ENCODE assay signal across 13 cellular contexts in genomic region chr4:151184523-151185458, GRCh38.
DNase-seq lines count a peak whose midpoint lies in the region; ATAC-seq, FAIRE-seq and TF ChIP-seq lines count a peak whose summit lies in the region.
"Had no signal": no experiment of that assay in that cellular context is flagged by ENCODE, and none has a peak within 500 bp of the region (broad histone marks: within the 10 kb centered on the region; RNA-seq: fewer than 3 reads in every experiment).

No MANE protein-coding gene starts in this region.

- 79 to 83% methylated on average over 6 of the region's 6 CpGs for WGBS in body of pancreas, 2 donors
- 90% methylated on average over 6 of the region's 6 CpGs for WGBS in HepG2 (ENCODE audit: low lambda C conversion rate)

- H3K9ac ChIP-seq in HUES48 (ENCODE audit: low read depth, low read length) (no peak overlapping the region), HepG2 (ENCODE audit: insufficient read depth, low read depth, low read length) (no peak overlapping the region)

- H3K27me3 Mint-ChIP-seq in T-cell, result peaks cover 5 to 8% of the 10 kb centered on the region in 2 donors

- CTCF ChIA-PET in HepG2 (lab: Yijun Ruan, JAX; ENCODE audit: low intra/inter-chr PET ratio, low total read pairs) (no interaction called here), T-cell (lab: Charles Lee) (no interaction called here)

- H3K9me3 ChIP-seq in HUES48 (ENCODE audit: control insufficient read depth, insufficient read depth, low read length), result no peaks in the 10 kb centered on the region
- H3K9me3 ChIP-seq in body of pancreas, result no peaks in the 10 kb centered on the region
- H3K9me3 ChIP-seq in HepG2 (ENCODE audit: low read length), result no peaks in the 10 kb centered on the region
- H3K9me3 ChIP-seq: HAP-1 had no signal

- no peaks in the 10 kb centered on the region for H4K20me1 ChIP-seq in HepG2 (ENCODE audit: insufficient read depth, low read length)

- no peak overlapping the region for H2AFZ ChIP-seq in HepG2 (ENCODE audit: low read length)

- no peak overlapping the region for H3K27ac Mint-ChIP-seq in T-cell
- H3K27ac Mint-ChIP-seq: activated T-cell treated with anti-CD3 and anti-CD28 coated beads, Interleukin-2, amount 50 U/mL, for 24 hours; stimulated activated effector memory CD8-positive, alpha-beta T cell treated with anti-CD3 and anti-CD28 coated beads, Interleukin-12 subunit alpha, Interleukin-12 subunit beta, amount 100 ng/mL, for 72 hours had no signal

- peaks cover 2 to 3% (median 2%) of the 10 kb centered on the region in 3 donors for H3K9me3 Mint-ChIP-seq in T-cell
- H3K9me3 Mint-ChIP-seq: stimulated activated effector memory CD8-positive, alpha-beta T cell treated with anti-CD3 and anti-CD28 coated beads, Interleukin-12 subunit alpha, Interleukin-12 subunit beta, amount 100 ng/mL, for 72 hours had no signal

- no peak overlapping the region for H3K4me3 Mint-ChIP-seq in T-cell
- H3K4me3 Mint-ChIP-seq: activated T-cell treated with anti-CD3 and anti-CD28 coated beads, Interleukin-2, amount 50 U/mL, for 24 hours; stimulated activated effector memory CD8-positive, alpha-beta T cell treated with anti-CD3 and anti-CD28 coated beads, Interleukin-12 subunit alpha, Interleukin-12 subunit beta, amount 100 ng/mL, for 72 hours had no signal

- POLR2A ChIA-PET in HepG2 (lab: Yijun Ruan, JAX), result no interaction called here
- POLR2A ChIA-PET in T-cell (lab: Charles Lee), result no interaction called here

- H3K36me3 ChIP-seq in HUES48 (ENCODE audit: control insufficient read depth, insufficient read depth, low read length) (no peaks in the 10 kb centered on the region), body of pancreas (replicated peaks in 1 of 2; ENCODE audit: insufficient read depth in 1 of 2, low read depth in 2 of 2) (no peaks in the 10 kb centered on the region), HepG2 (replicated peaks in 1 of 2; ENCODE audit: control insufficient read depth in 1 of 2, insufficient read depth in 2 of 2, low read length in 2 of 2) (peaks cover 13 to 38% of the 10 kb centered on the region in 2 experiments; a peak in 4 of 5 replicates)
- H3K36me3 ChIP-seq: HAP-1 had no signal

- in situ Hi-C loops in HepG2 (cut with HindIII; ENCODE audit: extremely low pct_ligation_motif_present, low pct_unique_long_range_greater_than_20kb), result no loop called here

- H3K79me2 ChIP-seq in HepG2 (ENCODE audit: insufficient read depth, low read length), result peaks cover 3% of the 10 kb centered on the region

- TF ChIP-seq CTCF in body of pancreas (IDR thresholded peaks at IDR 0.05) (no peak), HepG2 (CRISPR knock-in tag; IDR thresholded peaks at IDR 0.05) (no peak)

- H3K27ac ChIP-seq in HUES48 (ENCODE audit: low read depth, low read length) (peak overlapping the region; percentile 52), body of pancreas (no peak overlapping the region), HepG2 (ENCODE audit: extremely low read length, insufficient read depth, low read length) (no peak overlapping the region)

- H3K4me1 ChIP-seq in HUES48 (ENCODE audit: control insufficient read depth, insufficient read depth, low read length) (no peaks in the 10 kb centered on the region), body of pancreas (no peaks in the 10 kb centered on the region), HepG2 (ENCODE audit: insufficient read depth, low read length) (peaks cover 17% of the 10 kb centered on the region)
- H3K4me1 ChIP-seq: HAP-1 had no signal

- no peaks in the 10 kb centered on the region for H3K27me3 ChIP-seq in HUES48 (ENCODE audit: control insufficient read depth, insufficient read depth, low read length)
- H3K27me3 ChIP-seq in body of pancreas, result no peaks in the 10 kb centered on the region
- no peaks in the 10 kb centered on the region for H3K27me3 ChIP-seq in HepG2 (ENCODE audit: control insufficient read depth in 1 of 2, insufficient read depth in 2 of 2, low read length in 2 of 2)

- no peak for FAIRE-seq in HepG2 (lab: Jason Lieb, UNC)
- FAIRE-seq: colon had no signal

- TF ChIP-seq RAD21 in HepG2 (CRISPR knock-in tag; IDR thresholded peaks at IDR 0.05), result no peak

- TF ChIP-seq EP300 in HepG2 (IDR thresholded peaks at IDR 0.05; ENCODE audit: low read depth in 2 of 2, low read length in 2 of 2), result no peak
- no peak for TF ChIP-seq EP300 in HepG2 (CRISPR knock-in tag; IDR thresholded peaks at IDR 0.05; ENCODE audit: borderline replicate concordance)

- TF ChIP-seq POLR2A in body of pancreas (IDR thresholded peaks at IDR 0.05) (no peak), HepG2 (IDR thresholded peaks at IDR 0.05; ENCODE audit: insufficient read depth in 1 of 2, low read depth in 2 of 2, low read length in 2 of 2) (no peak)

- DNase-seq in AG08395 (ENCODE audit: low spot score), result peak; percentile 29
- DNase-seq in body of pancreas, result no peak
- peak; percentile 9 for DNase-seq in HepG2 (ENCODE audit: low spot score)
- DNase-seq in activated CD4-positive, CD25-positive, alpha-beta regulatory T cell (lab: John Stamatoyannopoulos, UW), result no peak
- no peak for DNase-seq in T-cell
- DNase-seq: activated T-cell treated with anti-CD3 and anti-CD28 coated beads, Interleukin-2, amount 50 U/mL, for 24 hours; C1 segment of cervical spinal cord had no signal

- H3K4me1 Mint-ChIP-seq in T-cell, result no peaks in the 10 kb centered on the region
- H3K4me1 Mint-ChIP-seq: stimulated activated effector memory CD8-positive, alpha-beta T cell treated with anti-CD3 and anti-CD28 coated beads, Interleukin-12 subunit alpha, Interleukin-12 subunit beta, amount 100 ng/mL, for 72 hours had no signal

- intact Hi-C loops in body of pancreas (cut with DNase I), result no loop called here
- intact Hi-C loops in HepG2 (cut with micrococcal nuclease; ENCODE audit: unreplicated experiment), result no loop called here

- ATAC-seq in body of pancreas, result peak; percentile 42
- ATAC-seq in HepG2, result no peak; the same call in 2 of the 3 replicates
- ATAC-seq in T-cell (replicated peaks in 1 of 4), result no peak
- no peak for ATAC-seq in HG02610 (IDR thresholded peaks at IDR 0.05; ENCODE audit: unreplicated experiment)
- ATAC-seq in HG03354 (IDR thresholded peaks at IDR 0.05; ENCODE audit: poor library complexity, severe bottlenecking, unreplicated experiment), result no peak
- ATAC-seq: stimulated activated effector memory CD8-positive, alpha-beta T cell treated with anti-CD3 and anti-CD28 coated beads, Interleukin-12 subunit alpha, Interleukin-12 subunit beta, amount 100 ng/mL, for 72 hours had no signal

- H3K4me3 ChIP-seq in HUES48 (ENCODE audit: low read depth, low read length) (no peak overlapping the region), body of pancreas (no peak overlapping the region), HepG2 (replicated peaks in 1 of 3; ENCODE audit: insufficient read depth in 1 of 3, low read depth in 2 of 3, low read length in 3 of 3) (no peak overlapping the region)
- H3K4me3 ChIP-seq: HAP-1 had no signal

- no peaks in the 10 kb centered on the region for H3K36me3 Mint-ChIP-seq in T-cell
- H3K36me3 Mint-ChIP-seq: stimulated activated effector memory CD8-positive, alpha-beta T cell treated with anti-CD3 and anti-CD28 coated beads, Interleukin-12 subunit alpha, Interleukin-12 subunit beta, amount 100 ng/mL, for 72 hours had no signal

- no peak overlapping the region for H3K4me2 ChIP-seq in HepG2 (ENCODE audit: low read depth, low read length)

- no TSS peak for BruUV-seq in HepG2 (replicated peaks; lab: Mats Ljungman, UMichigan)

TF ChIP-seq in HepG2, 621 proteins besides CTCF, POLR2A, EP300 and RAD21:
- TF ChIP-seq RBM22 (optimal IDR thresholded peaks at IDR 0.05; ENCODE audit: low read length) (peak; percentile 15), ZFP1 (CRISPR knock-in tag; IDR thresholded peaks at IDR 0.05) (no peak), IRF9 (CRISPR knock-in tag; IDR thresholded peaks at IDR 0.05; ENCODE audit: borderline replicate concordance) (no peak), FOSL2 (CRISPR knock-in tag; IDR thresholded peaks at IDR 0.05) (peak; percentile 30; the same call in 1 of the 2 replicates), NCOA2 (CRISPR knock-in tag; IDR thresholded peaks at IDR 0.05) (no peak), ZNF12 (CRISPR knock-in tag; IDR thresholded peaks at IDR 0.05) (0 out of 2 replicates have a peak, but pooled peaks have one; percentile 79), KLF6 (CRISPR knock-in tag; IDR thresholded peaks at IDR 0.05) (no peak), ZBTB1 (CRISPR knock-in tag; IDR thresholded peaks at IDR 0.05; ENCODE audit: borderline replicate concordance) (no peak)

Comparison
In these comparisons a context has a peak if more than half of its experiments do, and no peak if none do; other contexts are left out.
1. DNase-seq: peak in AG08395 (single experiment) and HepG2 (single experiment); none in body of pancreas (0 of 4), activated CD4-positive, CD25-positive, alpha-beta regulatory T cell (0 of 4) and T-cell (0 of 34).